Comparison of ENCODE assay signal across 1 cellular context in genomic region chr7:121395494-121395960, GRCh38.
TF ChIP-seq lines count a peak whose summit lies in the region.

No MANE protein-coding gene starts in this region.

TF ChIP-seq in SK-N-SH treated with all-trans-retinoic acid at 6 μM for 48 hours, 23 proteins besides CTCF, POLR2A, EP300 and RAD21 (continued from another document):
- TF ChIP-seq PATZ1 (CRISPR knock-in tag; IDR thresholded peaks at IDR 0.05; ENCODE audit: borderline replicate concordance) (no peak), SNAI2 (CRISPR knock-in tag; IDR thresholded peaks at IDR 0.05) (no peak), GLIS3 (CRISPR knock-in tag; IDR thresholded peaks at IDR 0.05) (no peak), ZFP3 (CRISPR knock-in tag; IDR thresholded peaks at IDR 0.05) (no peak), CSRNP3 (CRISPR knock-in tag; IDR thresholded peaks at IDR 0.05) (no peak), ZNF70 (CRISPR knock-in tag; IDR thresholded peaks at IDR 0.05) (no peak)
TF ChIP-seq in SK-N-SH treated with all-trans-retinoic acid at 6 μM for 48 hours: peak in this region for 0.
